15 cellular contexts compared by ENCODE assay signal in genomic region chr21:35974801-35975200, GRCh38.
A peak's percentile ranks its signal among the peaks of the same experiment; 100 is the strongest.
DNase-seq lines count a peak whose midpoint lies in the region; ATAC-seq and TF ChIP-seq lines count a peak whose summit lies in the region.
"Had no signal": no experiment of that assay in that cellular context is flagged by ENCODE, and none has a peak within 500 bp of the region (broad histone marks: within the 10 kb centered on the region; RNA-seq: fewer than 3 reads in every experiment).

No MANE protein-coding gene starts in this region.

- H3K36me3 Mint-ChIP-seq in CD14-positive monocyte = no peaks in the 10 kb centered on the region

- peaks cover 8 to 11% (median 8%) of the 10 kb centered on the region in 3 donors for H3K27me3 Mint-ChIP-seq in CD14-positive monocyte (ENCODE audit: low read depth in 3 of 3)

- H3K27ac Mint-ChIP-seq in CD14-positive monocyte = no peak overlapping the region

- H3K27ac ChIP-seq in prostate gland (no peak overlapping the region), gastroesophageal sphincter (no peak overlapping the region)
- H3K27ac ChIP-seq: adrenal gland, left lung, tibial nerve had no signal

- H3K4me1 ChIP-seq in prostate gland (replicated peaks) (no peaks in the 10 kb centered on the region), gastroesophageal sphincter (no peaks in the 10 kb centered on the region)
- H3K4me1 ChIP-seq: adrenal gland, left lung, tibial nerve had no signal

- H3K27me3 ChIP-seq in prostate gland (replicated peaks; ENCODE audit: insufficient read depth) = no peaks in the 10 kb centered on the region
- H3K27me3 ChIP-seq in gastroesophageal sphincter = peaks cover 3% of the 10 kb centered on the region
- H3K27me3 ChIP-seq: adrenal gland, left lung, tibial nerve had no signal

- H3K4me1 Mint-ChIP-seq in CD14-positive monocyte = no peaks in the 10 kb centered on the region
- H3K4me1 Mint-ChIP-seq: neural crest cell had no signal

- no peak for TF ChIP-seq EP300 in gastroesophageal sphincter (IDR thresholded peaks at IDR 0.05)

- H3K4me3 ChIP-seq in prostate gland (no peak overlapping the region), gastroesophageal sphincter (no peak overlapping the region)
- H3K4me3 ChIP-seq: adrenal gland, GM12878, left lung, tibial nerve had no signal

- DNase-seq in NCI-H1417 (lab: John Stamatoyannopoulos, UW) = peak; percentile 15 to 94 (median 69)
- no peak for DNase-seq in NCI-H1417 treated with DMSO at 0.1 percent for 48 hours (lab: John Stamatoyannopoulos, UW)
- peak; percentile 92 for DNase-seq in NCI-H2107 treated with DMSO at 0.1 percent for 48 hours (lab: John Stamatoyannopoulos, UW; ENCODE audit: unreplicated experiment)
- DNase-seq in amniotic epithelial cell (ENCODE audit: low read depth) = peak; percentile 73
- DNase-seq in prostate gland (ENCODE audit: low spot score) = peak; percentile 19
- DNase-seq in CD14-positive monocyte (ENCODE audit: low spot score) = no peak
- DNase-seq: adrenal gland; effector CD8-positive, alpha-beta T cell; left lung; T-helper 1 cell had no signal

- no peak for TF ChIP-seq POLR2A in prostate gland (IDR thresholded peaks at IDR 0.05)
- TF ChIP-seq POLR2A in gastroesophageal sphincter (IDR thresholded peaks at IDR 0.05) = no peak

- 52% methylated on average over 9 of the region's 9 CpGs for WGBS in prostate gland
- 73 to 81% methylated on average over 3 to 8 of the region's 9 CpGs for WGBS in gastroesophageal sphincter (ENCODE audit: low coverage in 1 of 2), 2 donors

- TF ChIP-seq CTCF in prostate gland (IDR thresholded peaks at IDR 0.05) = no peak
- no peak for TF ChIP-seq CTCF in CD14-positive monocyte (IDR thresholded peaks at IDR 0.05)
- no peak for TF ChIP-seq CTCF in gastroesophageal sphincter (IDR thresholded peaks at IDR 0.05)

- peaks cover 1 to 16% (median 10%) of the 10 kb centered on the region in 7 donors for H3K9me3 Mint-ChIP-seq in CD14-positive monocyte

- no peak for ATAC-seq in GM19328 (IDR thresholded peaks at IDR 0.05; ENCODE audit: unreplicated experiment)
- no peak for ATAC-seq in gastroesophageal sphincter
- ATAC-seq: GM12878, left lung had no signal

- H3K9me3 ChIP-seq in prostate gland = no peaks in the 10 kb centered on the region
- H3K9me3 ChIP-seq in gastroesophageal sphincter = no peaks in the 10 kb centered on the region
- H3K9me3 ChIP-seq: adrenal gland had no signal

- no peak overlapping the region for H3K4me3 Mint-ChIP-seq in CD14-positive monocyte
- H3K4me3 Mint-ChIP-seq: neural crest cell had no signal

- H3K36me3 ChIP-seq in prostate gland = no peaks in the 10 kb centered on the region
- no peaks in the 10 kb centered on the region for H3K36me3 ChIP-seq in gastroesophageal sphincter
- H3K36me3 ChIP-seq: adrenal gland, left lung, tibial nerve had no signal

- intact Hi-C loops in prostate gland (cut with DNase I) (no loop called here), CD14-positive monocyte (cut with micrococcal nuclease) (no loop called here)

Comparison
In these comparisons a context has a peak if more than half of its experiments do, and no peak if none do; other contexts are left out.
1. DNase-seq: peak in NCI-H1417 (3 of 3), NCI-H2107 treated with DMSO at 0.1 percent for 48 hours (single experiment), amniotic epithelial cell (single experiment) and prostate gland (single experiment); none in NCI-H1417 treated with DMSO at 0.1 percent for 48 hours (single experiment) and CD14-positive monocyte (single experiment).